ENCODE assay signal across 1 cellular context in genomic region chr16:67155305-67156145, GRCh38.
TF ChIP-seq lines count a peak whose summit lies in the region.

No MANE protein-coding gene starts in this region.

TF ChIP-seq in IMR-90, 13 proteins besides CTCF, POLR2A, EP300 and RAD21:
- TF ChIP-seq USF2 (IDR thresholded peaks at IDR 0.05; ENCODE audit: low read depth, low read length) (no peak), MXI1 (IDR thresholded peaks at IDR 0.05; ENCODE audit: borderline replicate concordance, low read depth, low read length) (0 out of 2 replicates have a peak, but pooled peaks have one; percentile 46), RCOR1 (IDR thresholded peaks at IDR 0.05; ENCODE audit: insufficient replicate concordance, low read length) (peak; percentile 41), SMC3 (IDR thresholded peaks at IDR 0.05; ENCODE audit: low read depth, low read length) (peak; percentile 97), CHD1 (IDR thresholded peaks at IDR 0.05; ENCODE audit: low read depth, low read length) (no peak), RFX5 (IDR thresholded peaks at IDR 0.05; ENCODE audit: low read depth, low read length) (no peak), FOS (IDR thresholded peaks at IDR 0.05; ENCODE audit: low read depth, low read length) (no peak), BHLHE40 (IDR thresholded peaks at IDR 0.05; ENCODE audit: low read depth, low read length) (no peak; the same call in 1 of the 2 replicates)
